In the genomic region with DNA sequence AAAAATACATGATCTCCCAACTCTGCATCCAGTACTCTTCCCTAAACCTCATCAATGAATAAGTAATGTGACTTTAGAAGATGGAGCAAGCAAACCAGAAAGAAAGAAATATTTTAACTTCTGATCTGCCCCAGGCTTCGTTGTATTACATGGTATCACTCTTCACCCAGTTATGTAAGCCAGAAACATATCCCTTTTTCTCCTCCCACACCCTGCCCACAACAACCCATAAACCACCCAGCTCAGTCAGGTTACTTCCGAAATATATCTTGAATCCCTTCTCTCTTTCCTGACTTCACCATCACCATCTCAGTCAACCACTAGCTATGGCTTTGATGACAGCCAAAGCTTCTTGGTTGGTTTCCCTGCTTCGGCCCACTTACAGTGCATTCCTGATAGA, we compare ENCODE assay signal across 8 cellular contexts.
"Had no signal": no experiment of that assay in that cellular context is flagged by ENCODE, and none has a peak within 500 bp of the region (broad histone marks: within the 10 kb centered on the region; RNA-seq: fewer than 3 reads in every experiment).

No MANE protein-coding gene starts in this region.

- H3K4me3 ChIP-seq: K562 had no signal

- FAIRE-seq: HepG2, HTR-8/SVneo, K562 had no signal

- ATAC-seq: HepG2, K562 had no signal

- H3K27ac ChIP-seq: HL-60, KMS-11 had no signal

- DNase-seq: IMR-90, KBM-7, KG1 had no signal
